ENCODE assay signal across 8 cellular contexts in genomic region chr7:12067156-12067831, GRCh38.
DNase-seq lines count a peak whose midpoint lies in the region; ATAC-seq lines count a peak whose summit lies in the region.

No MANE protein-coding gene starts in this region.

- no peak overlapping the region for H3K4me3 ChIP-seq in H7 (ENCODE audit: insufficient read depth, low read depth, low read length)

- no peaks in the 10 kb centered on the region for H3K36me3 ChIP-seq in H7 (replicated peaks; ENCODE audit: control insufficient read depth, insufficient read depth, low read length)

- DNase-seq in GM04504 (ENCODE audit: low read depth) (peak; percentile 25), H7 (peak; percentile 28), NAMALWA (ENCODE audit: low spot score) (peak; percentile 79), T follicular helper cell (ENCODE audit: low read depth) (peak; percentile 31), amniotic stem cell (lab: John Stamatoyannopoulos, UW) (peak; percentile 64), iPS-NIHi11 (ENCODE audit: low spot score) (peak; percentile 52)
- peak; percentile 17 to 43 (median 31) for DNase-seq in stimulated activated CD4-positive, alpha-beta T cell treated with anti-CD3 and anti-CD28 coated beads, Interleukin-1b, Interleukin-23, amount 100 ng/mL, for 24 hours (ENCODE audit: low read depth in 4 of 4, low spot score in 1 of 4)

- no peak for ATAC-seq in GM21825 (IDR thresholded peaks at IDR 0.05; ENCODE audit: unreplicated experiment)

- no peaks in the 10 kb centered on the region for H3K27me3 ChIP-seq in H7 (ENCODE audit: control insufficient read depth, insufficient read depth, low read length)

Comparison
In these comparisons a context has a peak if more than half of its experiments do, and no peak if none do; other contexts are left out.
1. DNase-seq: peak in every context shown above with its lines; median percentile 79 in NAMALWA; 64 in amniotic stem cell; 52 in iPS-NIHi11; 31 in T follicular helper cell; 31 in stimulated activated CD4-positive, alpha-beta T cell treated with anti-CD3 and anti-CD28 coated beads, Interleukin-1b, Interleukin-23, amount 100 ng/mL, for 24 hours; 28 in H7; 25 in GM04504.